ENCODE assay signal across 1 cellular context in the genomic region with DNA sequence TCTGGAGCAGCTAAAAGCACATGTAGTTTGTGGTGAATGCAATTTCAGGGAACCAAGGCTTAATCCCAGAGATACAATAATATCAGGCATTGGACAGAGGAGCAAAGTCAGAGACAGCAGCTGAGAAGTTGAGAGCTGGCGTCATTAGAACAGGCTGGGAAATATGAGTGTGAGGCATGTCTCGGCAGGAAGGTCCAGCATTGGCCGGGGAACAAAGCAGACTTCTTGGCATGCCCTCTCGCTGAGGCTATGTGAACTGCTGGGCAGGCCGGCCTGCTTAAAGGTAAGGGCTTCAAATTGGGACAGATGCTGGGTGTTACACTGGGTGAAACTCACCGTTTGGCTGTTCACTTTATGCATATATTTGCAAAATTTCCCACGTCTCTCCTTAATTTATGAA.
TF ChIP-seq lines count a peak whose summit lies in the region.

No MANE protein-coding gene starts in this region.

TF ChIP-seq in WTC11, 78 proteins besides CTCF, POLR2A, EP300 and RAD21 (continued from another document):
- TF ChIP-seq, protein P1, sequence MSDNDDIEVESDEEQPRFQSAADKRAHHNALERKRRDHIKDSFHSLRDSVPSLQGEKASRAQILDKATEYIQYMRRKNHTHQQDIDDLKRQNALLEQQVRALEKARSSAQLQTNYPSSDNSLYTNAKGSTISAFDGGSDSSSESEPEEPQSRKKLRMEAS (CRISPR knock-in tag; IDR thresholded peaks at IDR 0.05) = no peak
- TF ChIP-seq, protein P2, sequence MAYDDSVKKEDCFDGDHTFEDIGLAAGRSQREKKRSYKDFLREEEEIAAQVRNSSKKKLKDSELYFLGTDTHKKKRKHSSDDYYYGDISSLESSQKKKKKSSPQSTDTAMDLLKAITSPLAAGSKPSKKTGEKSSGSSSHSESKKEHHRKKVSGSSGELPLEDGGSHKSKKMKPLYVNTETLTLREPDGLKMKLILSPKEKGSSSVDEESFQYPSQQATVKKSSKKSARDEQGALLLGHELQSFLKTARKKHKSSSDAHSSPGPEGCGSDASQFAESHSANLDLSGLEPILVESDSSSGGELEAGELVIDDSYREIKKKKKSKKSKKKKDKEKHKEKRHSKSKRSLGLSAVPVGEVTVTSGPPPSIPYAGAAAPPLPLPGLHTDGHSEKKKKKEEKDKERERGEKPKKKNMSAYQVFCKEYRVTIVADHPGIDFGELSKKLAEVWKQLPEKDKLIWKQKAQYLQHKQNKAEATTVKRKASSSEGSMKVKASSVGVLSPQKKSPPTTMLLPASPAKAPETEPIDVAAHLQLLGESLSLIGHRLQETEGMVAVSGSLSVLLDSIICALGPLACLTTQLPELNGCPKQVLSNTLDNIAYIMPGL (CRISPR knock-in tag; IDR thresholded peaks at IDR 0.05) = no peak
- no peak for TF ChIP-seq RORB (CRISPR knock-in tag; IDR thresholded peaks at IDR 0.05)
